ENCODE assay signal across 10 cellular contexts in genomic region chr4:126627255-126627654, GRCh38.
DNase-seq lines count a peak whose midpoint lies in the region; ATAC-seq, FAIRE-seq and TF ChIP-seq lines count a peak whose summit lies in the region.
"Had no signal": no experiment of that assay in that cellular context is flagged by ENCODE, and none has a peak within 500 bp of the region (broad histone marks: within the 10 kb centered on the region; RNA-seq: fewer than 3 reads in every experiment).

No MANE protein-coding gene starts in this region.

- H3K79me1 ChIP-seq in IMR-90 (ENCODE audit: low read depth in 1 of 2, low read length in 2 of 2): no peaks in the 10 kb centered on the region

- H4K8ac ChIP-seq in IMR-90 (ENCODE audit: low read depth in 2 of 2, low read length in 2 of 2): 0 out of 4 replicates have a peak overlapping the region, but pooled peaks of 1 of the 2 experiments have one; percentile 63

- H3K4me2 ChIP-seq in DOHH2 (ENCODE audit: low read length) (no peak overlapping the region), IMR-90 (ENCODE audit: low read depth, low read length) (no peak overlapping the region), keratinocyte (ENCODE audit: control insufficient read depth, extremely low read depth, insufficient read depth, low read depth, low read length) (no peak overlapping the region)

- peak overlapping the region; percentile 73 for H2BK5ac ChIP-seq in IMR-90 (ENCODE audit: low read depth, low read length, poor library complexity, severe bottlenecking)

- BruUV-seq in IMR-90 (replicated peaks; lab: Mats Ljungman, UMichigan): no TSS peak

- dilution Hi-C loops in IMR-90 (cut with HindIII; ENCODE audit: low sequenced_read_pairs, unreplicated experiment) (no loop called here), keratinocyte (cut with MboI; ENCODE audit: extremely low pct_ligation_motif_present, low sequenced_read_pairs) (no loop called here)

- H3K56ac ChIP-seq in IMR-90 (ENCODE audit: extremely low read depth, insufficient read depth, low read length): no peak overlapping the region

- ATAC-seq in IMR-90 (ENCODE audit: low read depth) (peak; percentile 82), WTC11 (peak; percentile 96), HG03354 (IDR thresholded peaks at IDR 0.05; ENCODE audit: poor library complexity, severe bottlenecking, unreplicated experiment) (no peak), GM21360 (IDR thresholded peaks at IDR 0.05; ENCODE audit: unreplicated experiment) (no peak), sciatic nerve (no peak)

- H3K27ac ChIP-seq in DOHH2 (ENCODE audit: low read depth, low read length) (no peak overlapping the region), IMR-90 (ENCODE audit: insufficient read depth, low read length) (no peak overlapping the region), keratinocyte (ENCODE audit: control insufficient read depth, insufficient read depth, low read length) (no peak overlapping the region)
- H3K27ac ChIP-seq: esophagus squamous epithelium had no signal

- no peak overlapping the region for H3K4me3 ChIP-seq in DOHH2 (ENCODE audit: low read length)
- H3K4me3 ChIP-seq in IMR-90 (ENCODE audit: insufficient read depth, low read depth, low read length): no peak overlapping the region
- no peak overlapping the region for H3K4me3 ChIP-seq in keratinocyte (ENCODE audit: control insufficient read depth in 2 of 3, extremely low read depth in 1 of 3, insufficient read depth in 2 of 3, low read depth in 1 of 3, low read length in 3 of 3)
- H3K4me3 ChIP-seq: esophagus squamous epithelium had no signal

- 0 out of 2 replicates have a peak overlapping the region, but pooled peaks have one; percentile 12 for H3K23ac ChIP-seq in IMR-90 (ENCODE audit: low read depth, low read length)

- H2AK5ac ChIP-seq in IMR-90 (ENCODE audit: low read depth, low read length): no peak overlapping the region

- peak overlapping the region; percentile 36; the same call in 1 of the 2 replicates for H2BK20ac ChIP-seq in IMR-90 (ENCODE audit: low read depth, low read length)

- H3K4me1 ChIP-seq in DOHH2 (ENCODE audit: control insufficient read depth, low read length) (no peaks in the 10 kb centered on the region), IMR-90 (ENCODE audit: control insufficient read depth, insufficient read depth, low read length) (peaks cover 3% of the 10 kb centered on the region; the same call in 1 of the 2 replicates), keratinocyte (ENCODE audit: control insufficient read depth, extremely low read depth, insufficient read depth, low read length) (no peaks in the 10 kb centered on the region)
- H3K4me1 ChIP-seq: esophagus squamous epithelium had no signal

- no peak overlapping the region for H4K91ac ChIP-seq in IMR-90 (ENCODE audit: insufficient read depth, low read depth, low read length)

- CTCF ChIA-PET in IMR-90 (lab: Yijun Ruan, JAX): no interaction called here
- CTCF ChIA-PET in WTC11 (lab: Charles Lee): no interaction called here

- H3K27ac Mint-ChIP-seq in WTC11: no peak overlapping the region
- H3K27ac Mint-ChIP-seq: nephron had no signal

- no peaks in the 10 kb centered on the region for H3K27me3 Mint-ChIP-seq in WTC11 (ENCODE audit: low read depth)

- H3K4me1 Mint-ChIP-seq in WTC11: no peaks in the 10 kb centered on the region
- H3K4me1 Mint-ChIP-seq: nephron had no signal

- H3K4ac ChIP-seq in IMR-90 (ENCODE audit: low read depth, low read length): peak overlapping the region; percentile 58

- H3K9me2 ChIP-seq in DOHH2 (replicated peaks; ENCODE audit: control insufficient read depth, low read length): no peaks in the 10 kb centered on the region

- POLR2A ChIA-PET in IMR-90 (lab: Charles Lee; ENCODE audit: unreplicated experiment) (no interaction called here), WTC11 (lab: Charles Lee) (no interaction called here)

- H3K79me2 ChIP-seq in DOHH2 (ENCODE audit: control insufficient read depth, low read length): no peaks in the 10 kb centered on the region
- no peaks in the 10 kb centered on the region for H3K79me2 ChIP-seq in keratinocyte (ENCODE audit: control insufficient read depth, insufficient read depth, low read length)

- no peaks in the 10 kb centered on the region for H3K9me3 Mint-ChIP-seq in WTC11
- H3K9me3 Mint-ChIP-seq: nephron had no signal

- FAIRE-seq in keratinocyte (lab: Jason Lieb, UNC): no peak

- no peaks in the 10 kb centered on the region for H4K20me1 ChIP-seq in DOHH2 (ENCODE audit: control insufficient read depth, insufficient read depth, low read depth, low read length)
- no peaks in the 10 kb centered on the region for H4K20me1 ChIP-seq in IMR-90 (ENCODE audit: insufficient read depth, low read length)
- H4K20me1 ChIP-seq in keratinocyte (ENCODE audit: control insufficient read depth, extremely low read depth, insufficient read depth, low read length): no peaks in the 10 kb centered on the region

- H3K9me1 ChIP-seq in IMR-90 (ENCODE audit: insufficient read depth, low read length): peaks cover 3% of the 10 kb centered on the region; the same call in 1 of the 2 replicates
- no peaks in the 10 kb centered on the region for H3K9me1 ChIP-seq in keratinocyte (ENCODE audit: control insufficient read depth, extremely low read depth, insufficient read depth, low read length)

- in situ Hi-C loops in IMR-90 (cut with MboI; ENCODE audit: low sequenced_read_pairs): loop anchor here (10.0 kb wide), 1 partner anchor 328 kb away; no protein-coding TSS in a partner anchor

- H3K9me3 ChIP-seq in DOHH2 (ENCODE audit: control insufficient read depth, insufficient read depth, low read length) (no peaks in the 10 kb centered on the region), IMR-90 (ENCODE audit: control insufficient read depth, insufficient read depth, low read length) (no peaks in the 10 kb centered on the region), keratinocyte (ENCODE audit: control insufficient read depth, low read depth, low read length) (no peaks in the 10 kb centered on the region)
- H3K9me3 ChIP-seq: esophagus squamous epithelium had no signal

- TF ChIP-seq CTCF in DOHH2 (IDR thresholded peaks at IDR 0.05; ENCODE audit: low read depth, low read length, poor library complexity, severe bottlenecking) (peak; percentile 44), IMR-90 (conservative IDR thresholded peaks at IDR 0.05; ENCODE audit: low read depth, low read length) (peak; percentile 69), WTC11 (IDR thresholded peaks at IDR 0.05) (no peak), keratinocyte (optimal IDR thresholded peaks at IDR 0.05 in 1 of 3, IDR thresholded peaks at IDR 0.05 in 1 of 3, conservative IDR thresholded peaks at IDR 0.05 in 1 of 3; ENCODE audit: extremely low read depth in 1 of 3, insufficient read depth in 2 of 3, low read length in 3 of 3) (peak; percentile 46 to 62 (median 50))

- H3K9ac ChIP-seq in IMR-90 (ENCODE audit: low read depth, low read length) (no peak overlapping the region), keratinocyte (ENCODE audit: control insufficient read depth, extremely low read depth, insufficient read depth, low read length) (no peak overlapping the region)

- no peak overlapping the region for H3K4me3 Mint-ChIP-seq in WTC11
- H3K4me3 Mint-ChIP-seq: nephron had no signal

- H3K27me3 ChIP-seq in DOHH2 (ENCODE audit: control insufficient read depth, low read length) (no peaks in the 10 kb centered on the region), IMR-90 (ENCODE audit: control insufficient read depth, insufficient read depth, low read length) (no peaks in the 10 kb centered on the region), keratinocyte (ENCODE audit: control insufficient read depth, extremely low read depth, insufficient read depth, low read length) (no peaks in the 10 kb centered on the region)
- H3K27me3 ChIP-seq: esophagus squamous epithelium had no signal

- H3F3A ChIP-seq in DOHH2 (ENCODE audit: control insufficient read depth, insufficient read depth): no peaks in the 10 kb centered on the region

- 0 out of 3 replicates have a peak overlapping the region, but pooled peaks have one; percentile 9 for H2BK15ac ChIP-seq in IMR-90 (ENCODE audit: low read depth, low read length)

- peak overlapping the region; percentile 71; the same call in 1 of the 2 replicates for H2BK120ac ChIP-seq in IMR-90 (ENCODE audit: low read depth, low read length)

- no peaks in the 10 kb centered on the region for H3K36me3 Mint-ChIP-seq in WTC11

- DNase-seq in IMR-90 (peak; percentile 38), WTC11 (ENCODE audit: low spot score) (peak; percentile 29), keratinocyte (ENCODE audit: low read depth, low spot score) (no peak), sciatic nerve (ENCODE audit: low spot score) (no peak)
- no peak for DNase-seq in activated effector memory CD4-positive, alpha-beta T cell treated with anti-CD3 and anti-CD28 coated beads, Interleukin-2, amount 50 U/mL, for 16 hours
- DNase-seq: esophagus squamous epithelium had no signal

- H2AFZ ChIP-seq in IMR-90 (replicated peaks; ENCODE audit: low read length, poor library complexity) (peak overlapping the region; percentile 39), keratinocyte (ENCODE audit: control insufficient read depth, low read length) (no peak overlapping the region)

- H3K14ac ChIP-seq in IMR-90 (replicated peaks; ENCODE audit: low read depth, low read length): peak overlapping the region; percentile 43; the same call in 1 of the 2 replicates

- no peak overlapping the region for H4K5ac ChIP-seq in IMR-90 (ENCODE audit: low read depth, low read length)

- peak; percentile 70 for TF ChIP-seq RAD21 in IMR-90 (IDR thresholded peaks at IDR 0.05; ENCODE audit: low read length)

- TF ChIP-seq POLR2A in IMR-90 (IDR thresholded peaks at IDR 0.05; ENCODE audit: low read depth, low read length): no peak

- intact Hi-C loops in IMR-90 (cut with micrococcal nuclease) (loop anchor here (5.0 to 10.0 kb wide), 5 partner anchors 180 to 775 kb away; no protein-coding TSS in a partner anchor), sciatic nerve (cut with DNase I) (no loop called here)

- peak overlapping the region; percentile 15 for H2AK9ac ChIP-seq in IMR-90 (replicated peaks; ENCODE audit: low read depth, low read length, poor library complexity)

- no peak overlapping the region for H3K18ac ChIP-seq in IMR-90 (ENCODE audit: low read depth, low read length)

- H3K36me3 ChIP-seq in DOHH2 (ENCODE audit: control insufficient read depth, low read length) (no peaks in the 10 kb centered on the region), IMR-90 (ENCODE audit: control insufficient read depth, insufficient read depth, low read length) (no peaks in the 10 kb centered on the region), keratinocyte (ENCODE audit: control insufficient read depth in 2 of 2, extremely low read depth in 1 of 2, insufficient read depth in 2 of 2, low read length in 2 of 2) (no peaks in the 10 kb centered on the region)
- H3K36me3 ChIP-seq: esophagus squamous epithelium had no signal

TF ChIP-seq in IMR-90, 13 proteins besides CTCF, POLR2A, EP300 and RAD21 (continues in another document):
- no peak for TF ChIP-seq RFX5 (IDR thresholded peaks at IDR 0.05; ENCODE audit: low read depth, low read length)
- TF ChIP-seq CHD1 (IDR thresholded peaks at IDR 0.05; ENCODE audit: low read depth, low read length): no peak
- TF ChIP-seq SMC3 (IDR thresholded peaks at IDR 0.05; ENCODE audit: low read depth, low read length): peak; percentile 56

TF ChIP-seq in WTC11, 78 proteins besides CTCF, POLR2A, EP300 and RAD21 (continues in another document):
- no peak for TF ChIP-seq RELA (CRISPR knock-in tag; IDR thresholded peaks at IDR 0.05; ENCODE audit: borderline replicate concordance)
- no peak for TF ChIP-seq OVOL2 (CRISPR knock-in tag; IDR thresholded peaks at IDR 0.05; ENCODE audit: borderline replicate concordance)

Comparison
In these comparisons a context has a peak if more than half of its experiments do, and no peak if none do; other contexts are left out.
1. ATAC-seq: peak in IMR-90 (single experiment) and WTC11 (single experiment); none in HG03354 (single experiment), GM21360 (single experiment) and sciatic nerve (single experiment).
2. DNase-seq: peak in IMR-90 (single experiment) and WTC11 (single experiment); none in keratinocyte (single experiment), activated effector memory CD4-positive, alpha-beta T cell treated with anti-CD3 and anti-CD28 coated beads, Interleukin-2, amount 50 U/mL, for 16 hours (single experiment) and sciatic nerve (single experiment).